10 cellular contexts compared by ENCODE assay signal in the genomic region with DNA sequence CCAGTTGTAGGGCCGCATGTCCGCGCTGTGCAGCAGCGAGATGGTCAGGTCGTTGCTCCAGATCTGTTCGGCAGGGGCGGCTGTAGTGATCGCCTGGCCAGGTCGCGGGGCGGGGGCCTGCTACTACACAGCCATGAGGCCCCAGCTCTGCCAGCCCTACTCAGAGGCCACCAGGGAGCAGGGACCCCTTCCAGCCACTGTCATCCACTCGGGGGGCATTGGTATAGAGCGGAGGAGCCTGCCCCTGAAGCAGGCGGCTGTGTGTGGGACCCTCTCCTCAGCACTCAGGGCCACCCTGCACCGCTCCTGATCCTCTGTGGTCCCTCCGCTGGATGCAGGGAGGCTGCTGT. TPM values are rescaled to one million over a fixed set of nuclear protein-coding genes. Genes with fewer than 3 reads are reported as not detected.
DNase-seq lines count a peak whose midpoint lies in the region; TF ChIP-seq lines count a peak whose summit lies in the region.
"Had no signal": no experiment of that assay in that cellular context is flagged by ENCODE, and none has a peak within 500 bp of the region (broad histone marks: within the 10 kb centered on the region; RNA-seq: fewer than 3 reads in every experiment).

No MANE protein-coding gene starts in this region.

- H3K4me3 ChIP-seq in GM06990 (replicated peaks; ENCODE audit: low read depth, low read length), result peak overlapping the region; percentile 94
- peak overlapping the region; percentile 100 for H3K4me3 ChIP-seq in SJSA1
- peak overlapping the region; percentile 75 to 94 (median 87) for H3K4me3 ChIP-seq in esophagus squamous epithelium
- peak overlapping the region; percentile 87 for H3K4me3 ChIP-seq in skeletal muscle cell (ENCODE audit: low read depth, low read length)

- TF ChIP-seq POLR2A in esophagus squamous epithelium (IDR thresholded peaks at IDR 0.05), result no peak

- no peaks in the 10 kb centered on the region for H3K27me3 ChIP-seq in GM06990 (replicated peaks; ENCODE audit: control insufficient read depth, insufficient read depth, low read length)
- no peaks in the 10 kb centered on the region for H3K27me3 ChIP-seq in SJSA1 (replicated peaks)
- H3K27me3 ChIP-seq in esophagus squamous epithelium, result no peaks in the 10 kb centered on the region

- intact Hi-C loops in esophagus squamous epithelium (cut with DNase I), result loop anchor here (5.0 to 10.0 kb wide), 2 partner anchors 84 to 88 kb away; a partner anchor contains a TSS

- DNase-seq in GM06990 (ENCODE audit: extremely low read depth, insufficient read length) (no peak), SJSA1 (ENCODE audit: low read depth in 1 of 2, low spot score in 2 of 2) (no peak), esophagus squamous epithelium (lab: John Stamatoyannopoulos, UW) (no peak), skeletal muscle cell (ENCODE audit: low read depth) (no peak), GM10266 (ENCODE audit: extremely low spot score) (no peak), NCI-H446 (lab: John Stamatoyannopoulos, UW) (no peak), NCI-H510A treated with DMSO at 0.1 percent for 48 hours (lab: John Stamatoyannopoulos, UW) (no peak)
- no peak for DNase-seq in activated effector memory CD4-positive, alpha-beta T cell treated with Interleukin-2 at 50 U/mL for 16 hours
- DNase-seq: NCI-H774; stimulated activated CD4-positive, alpha-beta T cell treated with anti-CD3 and anti-CD28 coated beads, Interleukin-1b, Interleukin-23, amount 100 ng/mL, for 48 hours had no signal

- TF ChIP-seq CTCF in GM06990 (IDR thresholded peaks at IDR 0.05; ENCODE audit: insufficient read depth, low read length, poor library complexity, severe bottlenecking), result no peak
- no peak for TF ChIP-seq CTCF in esophagus squamous epithelium (IDR thresholded peaks at IDR 0.05)
- TF ChIP-seq CTCF in GM10266 (IDR thresholded peaks at IDR 0.05; ENCODE audit: control insufficient read depth, insufficient read depth, low read depth, missing control alignments), result no peak

- H3K27ac ChIP-seq in SJSA1 (no peak overlapping the region), esophagus squamous epithelium (peak overlapping the region; percentile 90 to 98 (median 96))

- WGBS in esophagus squamous epithelium, 2 donors, result 95% methylated on average over 4 of the region's 16 CpGs; no CpG with 5 or more reads in 1 of the 2 donors

- peaks cover 33% of the 10 kb centered on the region for H3K36me3 ChIP-seq in GM06990 (ENCODE audit: control insufficient read depth, insufficient read depth, low read length)
- peaks cover 55% of the 10 kb centered on the region for H3K36me3 ChIP-seq in SJSA1
- H3K36me3 ChIP-seq in esophagus squamous epithelium, result peaks cover 24 to 54% (median 31%) of the 10 kb centered on the region in 3 donors

- peaks cover 24% of the 10 kb centered on the region for H3K4me1 ChIP-seq in SJSA1 (replicated peaks)
- peaks cover 16 to 44% (median 18%) of the 10 kb centered on the region in 3 donors for H3K4me1 ChIP-seq in esophagus squamous epithelium

- H3K9me3 ChIP-seq in SJSA1 (replicated peaks), result no peaks in the 10 kb centered on the region; the same call in 1 of the 2 replicates
- H3K9me3 ChIP-seq in esophagus squamous epithelium, result no peaks in the 10 kb centered on the region

RNA-seq across cellular contexts. Expression of a gene that starts 1.7 kb away (rescaled TPM):
- total RNA-seq in SJSA1 (2014; rRNA removed; shearing (Covaris generic)), result 89.0 and 93.8 TPM in 2 replicates
- total RNA-seq in esophagus squamous epithelium, result 100 to 1,000 TPM; 146 to 210 (median 163) TPM

RNA-seq across cellular contexts. Expression of a gene that starts 2.2 kb away (rescaled TPM):
- not detected in 2 replicates for total RNA-seq in SJSA1 (2014; rRNA removed; shearing (Covaris generic))
- total RNA-seq in esophagus squamous epithelium, result 1 to 10 TPM in 1 of 4 donors, not detected in 3; 1.6 TPM

RNA-seq across cellular contexts. Expression of a gene that starts 9.2 kb away (rescaled TPM):
- not detected in 2 replicates for total RNA-seq in SJSA1 (2014; rRNA removed; shearing (Covaris generic))
- total RNA-seq in esophagus squamous epithelium, result not detected

RNA-seq across cellular contexts. Expression of a gene that starts 34.4 kb away (rescaled TPM):
- not detected in 2 replicates for total RNA-seq in SJSA1 (2014; rRNA removed; shearing (Covaris generic))
- 100 to 1,000 TPM in 1 of 4 donors, 1 to 10 TPM in 3; 1.7 to 208 (median 4.8) TPM for total RNA-seq in esophagus squamous epithelium

RNA-seq across cellular contexts. Expression of a gene that starts 39.9 kb away (rescaled TPM):
- total RNA-seq in SJSA1 (2014; rRNA removed; shearing (Covaris generic)), result not detected in 2 replicates
- under 1 TPM in 1 of 4 donors, not detected in 3; 0.19 TPM for total RNA-seq in esophagus squamous epithelium
